In the genomic region with DNA sequence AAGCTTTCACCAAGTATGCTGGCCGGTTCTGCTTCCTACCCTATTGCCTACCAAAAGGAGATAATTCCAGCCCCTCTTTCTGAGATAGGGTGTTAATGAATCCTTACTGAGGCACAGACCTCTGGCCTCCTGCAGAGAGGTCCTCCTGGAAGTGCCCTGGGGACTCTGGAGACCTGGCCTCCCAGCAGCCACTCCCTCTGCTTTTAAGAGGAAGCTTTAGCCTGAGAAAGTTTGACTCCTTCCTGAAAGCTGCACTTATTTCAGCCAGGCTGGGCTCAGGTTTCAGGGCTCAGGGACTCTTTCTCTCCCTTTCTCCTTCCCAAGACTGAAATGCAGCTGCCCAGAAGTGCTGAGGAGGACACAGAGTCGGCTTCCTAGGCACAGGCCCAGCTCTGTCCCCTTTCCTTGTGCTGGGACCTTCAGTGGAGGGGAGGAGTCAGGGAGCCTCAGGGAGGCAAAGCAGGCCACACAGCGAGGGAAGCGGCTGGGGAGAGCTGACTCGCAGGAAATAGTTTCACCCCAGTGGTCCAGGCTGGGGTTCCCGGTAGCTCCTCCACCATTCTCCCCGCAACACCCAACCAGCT, we compare ENCODE assay signal across 9 cellular contexts.
A peak's percentile ranks its signal among the peaks of the same experiment; 100 is the strongest.
DNase-seq lines count a peak whose midpoint lies in the region; ATAC-seq and TF ChIP-seq lines count a peak whose summit lies in the region.
"Had no signal": no experiment of that assay in that cellular context is flagged by ENCODE, and none has a peak within 500 bp of the region (broad histone marks: within the 10 kb centered on the region; RNA-seq: fewer than 3 reads in every experiment).

No MANE protein-coding gene starts in this region.

- peaks cover 90% of the 10 kb centered on the region for H4K20me1 ChIP-seq in osteoblast (ENCODE audit: insufficient read depth, low read length)

- H3K79me2 ChIP-seq in osteoblast (ENCODE audit: insufficient read depth, low read length), result peaks cover 98% of the 10 kb centered on the region

- H2AFZ ChIP-seq in osteoblast (ENCODE audit: low read length), result no peak overlapping the region

- H3K27ac ChIP-seq in Peyer's patch (peak overlapping the region in 3 of 4 donors; percentile 22 to 44 (median 38)), osteoblast (ENCODE audit: low read depth, low read length) (peak overlapping the region; percentile 69)

- TF ChIP-seq CTCF in Peyer's patch (IDR thresholded peaks at IDR 0.05) (no peak), fibroblast of mammary gland (conservative IDR thresholded peaks at IDR 0.05; ENCODE audit: control insufficient read depth, insufficient read depth, low read depth, low read length) (no peak), osteoblast (IDR thresholded peaks at IDR 0.05; ENCODE audit: extremely low read depth, low read depth, low read length) (no peak)

- H3K9me3 ChIP-seq in Peyer's patch (no peaks in the 10 kb centered on the region), osteoblast (ENCODE audit: low read depth, low read length) (no peaks in the 10 kb centered on the region)

- H3K4me1 ChIP-seq in Peyer's patch (peaks cover 0 to 15% (median 0%) of the 10 kb centered on the region in 4 donors), osteoblast (ENCODE audit: insufficient read depth, low read length) (peaks cover 31% of the 10 kb centered on the region)

- no peak for ATAC-seq in GM21526 (IDR thresholded peaks at IDR 0.05; ENCODE audit: low FRiP score, unreplicated experiment)
- ATAC-seq in GM21447 (IDR thresholded peaks at IDR 0.05; ENCODE audit: unreplicated experiment), result no peak

- H3K4me2 ChIP-seq in osteoblast (ENCODE audit: insufficient read depth, low read length), result peak overlapping the region; percentile 41

- H3K27me3 ChIP-seq in Peyer's patch (no peaks in the 10 kb centered on the region), osteoblast (ENCODE audit: insufficient read depth, low read length) (no peaks in the 10 kb centered on the region)

- peak; percentile 70 for DNase-seq in ELF-1 (ENCODE audit: low read depth, low spot score)
- DNase-seq in Peyer's patch, result no peak
- peak; percentile 31 for DNase-seq in fibroblast of mammary gland (ENCODE audit: low read depth)
- DNase-seq in osteoblast (ENCODE audit: insufficient read length, low spot score, missing footprints), result no peak
- DNase-seq in NCI-H2081 (lab: John Stamatoyannopoulos, UW), result no peak
- DNase-seq in NCI-H1105 (lab: John Stamatoyannopoulos, UW), result no peak
- DNase-seq: erythroblast had no signal

- no peak overlapping the region for H3K4me3 ChIP-seq in Peyer's patch
- H3K4me3 ChIP-seq in fibroblast of mammary gland (ENCODE audit: control insufficient read depth, low read depth, low read length), result no peak overlapping the region
- H3K4me3 ChIP-seq in osteoblast (ENCODE audit: insufficient read depth, low read length), result no peak overlapping the region

- H3K36me3 ChIP-seq in Peyer's patch (no peaks in the 10 kb centered on the region), osteoblast (ENCODE audit: insufficient read depth, low read length) (peaks cover 21% of the 10 kb centered on the region)

- no peak for TF ChIP-seq POLR2A in Peyer's patch (IDR thresholded peaks at IDR 0.05)

Comparison
In these comparisons a context has a peak if more than half of its experiments do, and no peak if none do; other contexts are left out.
1. DNase-seq: peak in ELF-1 (single experiment) and fibroblast of mammary gland (single experiment); none in Peyer's patch (0 of 3), osteoblast (single experiment), NCI-H2081 (0 of 2) and NCI-H1105 (single experiment).